11 cellular contexts compared by ENCODE assay signal in the genomic region with DNA sequence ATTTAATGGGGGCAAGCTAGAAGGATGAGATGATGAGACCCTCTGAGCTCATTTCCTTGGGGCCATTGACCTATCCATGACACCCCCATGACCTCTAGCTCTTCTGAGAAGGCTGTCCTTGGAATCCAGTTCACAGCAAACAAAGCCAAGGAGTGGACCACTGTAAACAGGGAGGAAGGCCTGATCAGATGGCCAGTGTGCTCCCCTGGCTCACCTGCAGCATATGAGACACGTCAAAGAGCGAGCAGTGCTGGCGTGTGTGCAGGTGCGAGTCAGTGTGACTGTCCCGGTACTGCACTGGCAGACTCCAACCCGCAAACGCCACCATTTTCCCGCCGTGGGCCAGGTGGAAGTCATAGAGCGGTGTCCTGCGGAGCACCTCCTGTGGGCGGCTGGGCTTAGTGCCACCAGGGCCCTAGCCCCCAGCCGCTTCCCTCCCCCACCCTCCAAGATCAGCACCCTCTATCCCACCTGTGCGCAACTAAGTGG. TPM values are rescaled to one million over a fixed set of nuclear protein-coding genes. Genes with fewer than 3 reads are reported as not detected.
DNase-seq lines count a peak whose midpoint lies in the region; ATAC-seq and TF ChIP-seq lines count a peak whose summit lies in the region.
"Had no signal": no experiment of that assay in that cellular context is flagged by ENCODE, and none has a peak within 500 bp of the region (broad histone marks: within the 10 kb centered on the region; RNA-seq: fewer than 3 reads in every experiment).

No MANE protein-coding gene starts in this region.

- TF ChIP-seq CTCF in activated B cell treated with CpG ODN at 0.5 μM for 24 hours (IDR thresholded peaks at IDR 0.05) (no peak), neural progenitor cell (IDR thresholded peaks at IDR 0.05) (no peak)

- ATAC-seq in activated B cell treated with CpG ODN at 0.5 μM for 24 hours (ENCODE audit: low read depth) (no peak), left ventricle myocardium superior (peak; percentile 41)

- H3K9me3 Mint-ChIP-seq in activated B cell treated with CpG ODN at 0.5 μM for 24 hours = no peaks in the 10 kb centered on the region
- no peaks in the 10 kb centered on the region for H3K9me3 Mint-ChIP-seq in neural progenitor cell
- H3K9me3 Mint-ChIP-seq in activated T-helper 1 cell treated with anti-CD3 and anti-CD28 coated beads, Interleukin-12 subunit alpha, Interleukin-12 subunit beta, Interleukin-2, Interleukin-4 antibody, amounts not matched to agents 30 ng/mL and 10 ng/mL and 1 ng/mL, durations not matched to agents 14 hours and 24 hours and 36 hours = no peaks in the 10 kb centered on the region
- H3K9me3 Mint-ChIP-seq: CD4-positive, alpha-beta T cell had no signal

- H3K36me3 Mint-ChIP-seq in activated B cell treated with CpG ODN at 0.5 μM for 24 hours (ENCODE audit: low read depth) = peaks cover 32% of the 10 kb centered on the region
- peaks cover 16% of the 10 kb centered on the region for H3K36me3 Mint-ChIP-seq in neural progenitor cell
- peaks cover 22% of the 10 kb centered on the region for H3K36me3 Mint-ChIP-seq in activated T-helper 1 cell treated with anti-CD3 and anti-CD28 coated beads, Interleukin-12 subunit alpha, Interleukin-12 subunit beta, Interleukin-2, Interleukin-4 antibody, amounts not matched to agents 30 ng/mL and 10 ng/mL and 1 ng/mL, durations not matched to agents 14 hours and 24 hours and 36 hours (ENCODE audit: low read depth)

- peaks cover 9% of the 10 kb centered on the region for H3K79me2 ChIP-seq in neural progenitor cell (ENCODE audit: low read depth)

- peak overlapping the region in 8 of 11 experiments; percentile 25 to 61 (median 34); a peak in 9 of 22 replicates for H3K27ac ChIP-seq in BLaER1 treated with 17β-estradiol and CSF1 and Interleukin-3, amounts not matched to agents 10 nM and 100 nM
- H3K27ac ChIP-seq in neural progenitor cell = no peak overlapping the region

- peak overlapping the region; percentile 48 for H3K4me3 Mint-ChIP-seq in activated B cell treated with CpG ODN at 0.5 μM for 24 hours
- H3K4me3 Mint-ChIP-seq in neural progenitor cell = peak overlapping the region; percentile 88
- no peak overlapping the region for H3K4me3 Mint-ChIP-seq in activated T-helper 1 cell treated with anti-CD3 and anti-CD28 coated beads, Interleukin-12 subunit alpha, Interleukin-12 subunit beta, Interleukin-2, Interleukin-4 antibody, amounts not matched to agents 30 ng/mL and 10 ng/mL and 1 ng/mL, durations not matched to agents 14 hours and 24 hours and 36 hours
- H3K4me3 Mint-ChIP-seq: activated CD8-positive, alpha-beta memory T cell treated with anti-CD3 and anti-CD28 coated beads, Interleukin-2, amount 10 ng/mL, durations not matched to agents 7 days and 5 days; CD4-positive, alpha-beta T cell had no signal

- H3K4me1 Mint-ChIP-seq in activated B cell treated with CpG ODN at 0.5 μM for 24 hours (peaks cover 30% of the 10 kb centered on the region), neural progenitor cell (peaks cover 18% of the 10 kb centered on the region)
- peaks cover 46% of the 10 kb centered on the region for H3K4me1 Mint-ChIP-seq in activated T-helper 1 cell treated with anti-CD3 and anti-CD28 coated beads, Interleukin-12 subunit alpha, Interleukin-12 subunit beta, Interleukin-2, Interleukin-4 antibody, amounts not matched to agents 30 ng/mL and 10 ng/mL and 1 ng/mL, durations not matched to agents 14 hours and 24 hours and 36 hours (ENCODE audit: low read depth)

- intact Hi-C loops in activated B cell treated with CpG ODN at 0.5 μM for 24 hours (cut with micrococcal nuclease) = no loop called here
- intact Hi-C loops in left ventricle myocardium superior (cut with micrococcal nuclease) = no loop called here
- intact Hi-C loops in activated T-helper 1 cell treated with anti-CD3 and anti-CD28 coated beads, Interleukin-12 subunit alpha, Interleukin-12 subunit beta, Interleukin-2, Interleukin-4 antibody, amounts not matched to agents 30 ng/mL and 10 ng/mL and 1 ng/mL, durations not matched to agents 14 hours and 24 hours and 36 hours (cut with micrococcal nuclease) = no loop called here

- H4K20me1 ChIP-seq in BLaER1 treated with 17β-estradiol and CSF1 and Interleukin-3, amounts not matched to agents 10 nM and 100 nM = peaks cover 0 to 4% (median 0%) of the 10 kb centered on the region in 11 experiments; a peak in 3 of 22 replicates
- H4K20me1 ChIP-seq in neural progenitor cell (ENCODE audit: low read depth) = no peaks in the 10 kb centered on the region

- peaks cover 74 to 88% (median 81%) of the 10 kb centered on the region in 10 experiments for H3K4me1 ChIP-seq in BLaER1 treated with 17β-estradiol and CSF1 and Interleukin-3, amounts not matched to agents 10 nM and 100 nM
- H3K4me1 ChIP-seq in neural progenitor cell = peaks cover 10% of the 10 kb centered on the region

- H3K4me3 ChIP-seq in BLaER1 treated with 17β-estradiol and CSF1 and Interleukin-3, amounts not matched to agents 10 nM and 100 nM = peak overlapping the region in 4 of 10 experiments; percentile 2 to 38 (median 15); a peak in 4 of 20 replicates
- peak overlapping the region; percentile 78 for H3K4me3 ChIP-seq in neural progenitor cell

- no peaks in the 10 kb centered on the region for H3K9me3 ChIP-seq in BLaER1 treated with 17β-estradiol and CSF1 and Interleukin-3, amounts not matched to agents 10 nM and 100 nM (replicated peaks in 1 of 11)
- no peaks in the 10 kb centered on the region for H3K9me3 ChIP-seq in neural progenitor cell (ENCODE audit: low read depth)

- H2AFZ ChIP-seq in neural progenitor cell (replicated peaks) = peak overlapping the region; percentile 15

- H3F3A ChIP-seq in neural progenitor cell (ENCODE audit: low read depth) = peaks cover 8% of the 10 kb centered on the region

- no peak overlapping the region for H3K27ac Mint-ChIP-seq in activated B cell treated with CpG ODN at 0.5 μM for 24 hours
- H3K27ac Mint-ChIP-seq in neural progenitor cell = no peak overlapping the region
- H3K27ac Mint-ChIP-seq in activated T-helper 1 cell treated with anti-CD3 and anti-CD28 coated beads, Interleukin-12 subunit alpha, Interleukin-12 subunit beta, Interleukin-2, Interleukin-4 antibody, amounts not matched to agents 30 ng/mL and 10 ng/mL and 1 ng/mL, durations not matched to agents 14 hours and 24 hours and 36 hours = no peak overlapping the region
- H3K27ac Mint-ChIP-seq: CD4-positive, alpha-beta T cell had no signal

- no peaks in the 10 kb centered on the region for H3K27me3 ChIP-seq in BLaER1 treated with 17β-estradiol and CSF1 and Interleukin-3, amounts not matched to agents 10 nM and 100 nM
- H3K27me3 ChIP-seq in neural progenitor cell = no peaks in the 10 kb centered on the region

- DNase-seq in activated B cell treated with CpG ODN at 0.5 μM for 24 hours = no peak
- peak; percentile 41 for DNase-seq in left ventricle myocardium superior
- DNase-seq in neural progenitor cell (ENCODE audit: low spot score) = no peak
- DNase-seq in SK-N-DZ (ENCODE audit: low spot score) = no peak
- no peak for DNase-seq in activated T-helper 1 cell treated with anti-CD3 and anti-CD28 coated beads, Interleukin-12 subunit alpha, Interleukin-12 subunit beta, Interleukin-2, Interleukin-4 antibody, amounts not matched to agents 30 ng/mL and 10 ng/mL and 1 ng/mL, durations not matched to agents 14 hours and 24 hours and 36 hours (ENCODE audit: low spot score)
- DNase-seq in DMS153 treated with DMSO at 0.1 percent for 48 hours (lab: John Stamatoyannopoulos, UW; ENCODE audit: unreplicated experiment) = no peak
- no peak for DNase-seq in DMS79 treated with DMSO at 0.1 percent for 48 hours (lab: John Stamatoyannopoulos, UW)
- DNase-seq: activated CD8-positive, alpha-beta memory T cell treated with anti-CD3 and anti-CD28 coated beads, Interleukin-2, amount 10 ng/mL, durations not matched to agents 7 days and 5 days; CD4-positive, alpha-beta T cell; RPMI8226 had no signal

- CTCF ChIA-PET in activated B cell treated with CpG ODN at 0.5 μM for 24 hours (lab: Charles Lee) = no interaction called here

- H3K36me3 ChIP-seq in BLaER1 treated with 17β-estradiol and CSF1 and Interleukin-3, amounts not matched to agents 10 nM and 100 nM = peaks cover 0 to 55% (median 14%) of the 10 kb centered on the region in 11 experiments; a peak in 13 of 22 replicates
- no peaks in the 10 kb centered on the region for H3K36me3 ChIP-seq in neural progenitor cell

- H3K27me3 Mint-ChIP-seq in activated B cell treated with CpG ODN at 0.5 μM for 24 hours (no peaks in the 10 kb centered on the region), neural progenitor cell (ENCODE audit: insufficient read depth, low read depth) (peaks cover 6% of the 10 kb centered on the region)
- no peaks in the 10 kb centered on the region for H3K27me3 Mint-ChIP-seq in activated T-helper 1 cell treated with anti-CD3 and anti-CD28 coated beads, Interleukin-12 subunit alpha, Interleukin-12 subunit beta, Interleukin-2, Interleukin-4 antibody, amounts not matched to agents 30 ng/mL and 10 ng/mL and 1 ng/mL, durations not matched to agents 14 hours and 24 hours and 36 hours (ENCODE audit: insufficient read depth)
- H3K27me3 Mint-ChIP-seq: activated CD8-positive, alpha-beta memory T cell treated with anti-CD3 and anti-CD28 coated beads, Interleukin-2, amount 10 ng/mL, durations not matched to agents 7 days and 5 days; CD4-positive, alpha-beta T cell had no signal

- peak overlapping the region; percentile 43 to 98 (median 79) for H3K4me2 ChIP-seq in BLaER1 treated with 17β-estradiol and CSF1 and Interleukin-3, amounts not matched to agents 10 nM and 100 nM
- peak overlapping the region; percentile 88 for H3K4me2 ChIP-seq in neural progenitor cell

- POLR2A ChIA-PET in activated B cell treated with CpG ODN at 0.5 μM for 24 hours (lab: Charles Lee) = interaction anchor here (0.5 to 1.5 kb wide), 4 partner anchors 19 to 82 kb away, joined by 4 to 7 read pairs (median 4); partner anchors contain the start of gene USP4

- H3K9ac ChIP-seq in BLaER1 treated with 17β-estradiol and CSF1 and Interleukin-3, amounts not matched to agents 10 nM and 100 nM = peak overlapping the region in 2 of 11 experiments; percentile 28 to 30; a peak in 3 of 22 replicates
- H3K9ac ChIP-seq in neural progenitor cell = peak overlapping the region; percentile 76

RNA-seq across cellular contexts. Expression of gene AMT, which starts 0.3 kb away (rescaled TPM):
- total RNA-seq in activated B cell treated with CpG ODN at 0.5 μM for 24 hours (7.0 and 7.3 TPM in 2 replicates), left ventricle myocardium superior (30.5 TPM), neural progenitor cell (ENCODE audit: low replicate concordance) (35.4 and 46.0 TPM in 2 replicates)
- polyA plus RNA-seq in SK-N-DZ (2014; cell fraction: cytosol; rRNA removed) = 25.3 and 29.1 TPM in 2 replicates
- 46.0 and 58.1 TPM in 2 replicates for polyA plus RNA-seq in SK-N-DZ (2014; cell fraction: nucleus; rRNA removed)
- 2.2 and 2.7 TPM in 2 replicates for total RNA-seq in activated T-helper 1 cell treated with anti-CD3 and anti-CD28 coated beads, Interleukin-12 subunit alpha, Interleukin-12 subunit beta, Interleukin-2, Interleukin-4 antibody, amounts not matched to agents 30 ng/mL and 10 ng/mL and 1 ng/mL, durations not matched to agents 14 hours and 24 hours and 36 hours

RNA-seq across cellular contexts. Expression of gene NICN1, which starts 7.2 kb away (rescaled TPM):
- total RNA-seq in activated B cell treated with CpG ODN at 0.5 μM for 24 hours (14.4 and 18.0 TPM in 2 replicates), left ventricle myocardium superior (16.8 TPM), neural progenitor cell (ENCODE audit: low replicate concordance) (6.6 and 12.4 TPM in 2 replicates)
- polyA plus RNA-seq in SK-N-DZ (2014; cell fraction: cytosol; rRNA removed) = 6.7 and 8.0 TPM in 2 replicates
- polyA plus RNA-seq in SK-N-DZ (2014; cell fraction: nucleus; rRNA removed) = 41.9 and 49.9 TPM in 2 replicates
- total RNA-seq in activated T-helper 1 cell treated with anti-CD3 and anti-CD28 coated beads, Interleukin-12 subunit alpha, Interleukin-12 subunit beta, Interleukin-2, Interleukin-4 antibody, amounts not matched to agents 30 ng/mL and 10 ng/mL and 1 ng/mL, durations not matched to agents 14 hours and 24 hours and 36 hours = 13.5 and 14.1 TPM in 2 replicates

RNA-seq across cellular contexts. Expression of gene TCTA, which starts 9.7 kb away (rescaled TPM):
- total RNA-seq in activated B cell treated with CpG ODN at 0.5 μM for 24 hours = 26.4 and 32.2 TPM in 2 replicates
- 14.9 TPM for total RNA-seq in left ventricle myocardium superior
- total RNA-seq in neural progenitor cell (ENCODE audit: low replicate concordance) = 1.4 and 5.2 TPM in 2 replicates
- polyA plus RNA-seq in SK-N-DZ (2014; cell fraction: cytosol; rRNA removed) = 13.0 and 15.2 TPM in 2 replicates
- polyA plus RNA-seq in SK-N-DZ (2014; cell fraction: nucleus; rRNA removed) = 1.9 and 5.5 TPM in 2 replicates
- total RNA-seq in activated T-helper 1 cell treated with anti-CD3 and anti-CD28 coated beads, Interleukin-12 subunit alpha, Interleukin-12 subunit beta, Interleukin-2, Interleukin-4 antibody, amounts not matched to agents 30 ng/mL and 10 ng/mL and 1 ng/mL, durations not matched to agents 14 hours and 24 hours and 36 hours = 27.8 and 30.0 TPM in 2 replicates

RNA-seq across cellular contexts. Expression of gene RHOA, which starts 10.2 kb away (rescaled TPM):
- total RNA-seq in activated B cell treated with CpG ODN at 0.5 μM for 24 hours (399 and 425 TPM in 2 replicates), left ventricle myocardium superior (266 TPM), neural progenitor cell (ENCODE audit: low replicate concordance) (449 and 460 TPM in 2 replicates)
- polyA plus RNA-seq in SK-N-DZ (2014; cell fraction: cytosol; rRNA removed) = 289 and 303 TPM in 2 replicates
- 135 and 139 TPM in 2 replicates for polyA plus RNA-seq in SK-N-DZ (2014; cell fraction: nucleus; rRNA removed)
- 376 and 381 TPM in 2 replicates for total RNA-seq in activated T-helper 1 cell treated with anti-CD3 and anti-CD28 coated beads, Interleukin-12 subunit alpha, Interleukin-12 subunit beta, Interleukin-2, Interleukin-4 antibody, amounts not matched to agents 30 ng/mL and 10 ng/mL and 1 ng/mL, durations not matched to agents 14 hours and 24 hours and 36 hours

RNA-seq across cellular contexts. Expression of gene DAG1, which starts 48.1 kb away (rescaled TPM):
- total RNA-seq in activated B cell treated with CpG ODN at 0.5 μM for 24 hours = 18.5 and 19.7 TPM in 2 replicates
- 144 TPM for total RNA-seq in left ventricle myocardium superior
- 67.5 and 94.5 TPM in 2 replicates for total RNA-seq in neural progenitor cell (ENCODE audit: low replicate concordance)
- polyA plus RNA-seq in SK-N-DZ (2014; cell fraction: cytosol; rRNA removed) = 22.4 and 28.7 TPM in 2 replicates
- polyA plus RNA-seq in SK-N-DZ (2014; cell fraction: nucleus; rRNA removed) = 16.3 and 19.0 TPM in 2 replicates
- total RNA-seq in activated T-helper 1 cell treated with anti-CD3 and anti-CD28 coated beads, Interleukin-12 subunit alpha, Interleukin-12 subunit beta, Interleukin-2, Interleukin-4 antibody, amounts not matched to agents 30 ng/mL and 10 ng/mL and 1 ng/mL, durations not matched to agents 14 hours and 24 hours and 36 hours = 20.5 and 23.7 TPM in 2 replicates
